8 cellular contexts compared by ENCODE assay signal in the genomic region with DNA sequence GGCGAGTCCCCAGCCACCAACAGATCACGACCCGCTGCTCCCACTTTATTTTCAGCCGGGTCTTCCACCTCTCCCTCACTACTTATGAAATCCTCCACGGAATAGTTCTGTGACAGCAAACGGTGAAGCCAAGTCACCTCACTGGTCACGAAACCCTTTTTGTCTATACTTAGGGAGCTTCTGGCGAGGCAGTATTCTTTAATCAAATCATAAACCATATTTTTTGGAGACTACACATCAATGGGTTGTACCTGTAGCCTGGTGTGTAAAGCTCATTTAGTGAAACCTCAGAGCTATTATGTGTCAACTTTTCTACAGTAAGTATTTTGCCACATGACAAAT. TPM values are rescaled to one million over a fixed set of nuclear protein-coding genes. Genes with fewer than 3 reads are reported as not detected.
A peak's percentile ranks its signal among the peaks of the same experiment; 100 is the strongest.
DNase-seq lines count a peak whose midpoint lies in the region; TF ChIP-seq lines count a peak whose summit lies in the region.

No MANE protein-coding gene starts in this region.

- H3K27ac ChIP-seq in RWPE1 (peak overlapping the region; percentile 97), sigmoid colon (peak overlapping the region; percentile 92 to 97 (median 96))

- BruUV-seq in Caco-2 (replicated peaks; lab: Mats Ljungman, UMichigan) = TSS peak; percentile 59

- peak overlapping the region; percentile 69 for H3K4me3 ChIP-seq in Caco-2 (ENCODE audit: low read depth, low read length)
- H3K4me3 ChIP-seq in foreskin fibroblast (ENCODE audit: low read depth in 1 of 2, low read length in 2 of 2) = peak overlapping the region; percentile 86
- peak overlapping the region; percentile 63 to 76 (median 71) for H3K4me3 ChIP-seq in sigmoid colon

- no peak for TF ChIP-seq EP300 in sigmoid colon (IDR thresholded peaks at IDR 0.05)

- no peak for TF ChIP-seq CTCF in Caco-2 (IDR thresholded peaks at IDR 0.05; ENCODE audit: insufficient read depth in 1 of 2, low read depth in 1 of 2, low read length in 1 of 2, severe bottlenecking in 1 of 2, unreplicated experiment in 1 of 2)
- TF ChIP-seq CTCF in RWPE1 (conservative IDR thresholded peaks at IDR 0.05; ENCODE audit: low read depth) = no peak
- TF ChIP-seq CTCF in foreskin fibroblast (IDR thresholded peaks at IDR 0.05; ENCODE audit: low read depth, low read length) = no peak
- TF ChIP-seq CTCF in sigmoid colon (IDR thresholded peaks at IDR 0.05) = no peak
- TF ChIP-seq CTCF in endothelial cell (IDR thresholded peaks at IDR 0.05; ENCODE audit: unreplicated experiment) = no peak

- no peaks in the 10 kb centered on the region for H3K9me3 Mint-ChIP-seq in Caco-2 (ENCODE audit: unreplicated experiment)
- H3K9me3 Mint-ChIP-seq in endothelial cell (ENCODE audit: unreplicated experiment) = no peaks in the 10 kb centered on the region

- no peak for DNase-seq in Caco-2
- no peak for DNase-seq in RWPE1 (ENCODE audit: low spot score)
- DNase-seq in foreskin fibroblast = no peak
- DNase-seq in sigmoid colon = no peak
- no peak for DNase-seq in NCI-H146 (lab: John Stamatoyannopoulos, UW)
- no peak for DNase-seq in G401 (ENCODE audit: low spot score)
- DNase-seq in endothelial cell (ENCODE audit: low spot score) = no peak
- no peak for DNase-seq in cerebellum (ENCODE audit: low spot score)

- H3K9me3 ChIP-seq in Caco-2 (no peaks in the 10 kb centered on the region), sigmoid colon (no peaks in the 10 kb centered on the region)

- H3K4me1 Mint-ChIP-seq in Caco-2 (ENCODE audit: low read depth, unreplicated experiment) = no peaks in the 10 kb centered on the region
- H3K4me1 Mint-ChIP-seq in endothelial cell (ENCODE audit: unreplicated experiment) = peaks cover 13% of the 10 kb centered on the region

- 0% methylated on average over 8 of the region's 8 CpGs for WGBS in sigmoid colon, 2 donors

- H3K27me3 ChIP-seq in Caco-2 (replicated peaks; ENCODE audit: control insufficient read depth, insufficient read depth, low read length) (no peaks in the 10 kb centered on the region), sigmoid colon (no peaks in the 10 kb centered on the region)

- H3K27ac Mint-ChIP-seq in Caco-2 (ENCODE audit: unreplicated experiment) (no peak overlapping the region), endothelial cell (ENCODE audit: unreplicated experiment) (no peak overlapping the region)

- H3K36me3 Mint-ChIP-seq in Caco-2 (ENCODE audit: insufficient read depth, unreplicated experiment) (peaks cover 24% of the 10 kb centered on the region), endothelial cell (ENCODE audit: low read depth, unreplicated experiment) (peaks cover 4% of the 10 kb centered on the region)

- intact Hi-C loops in Caco-2 (cut with micrococcal nuclease; ENCODE audit: unreplicated experiment) = loop anchor here (1.0 kb wide), 1 partner anchor 388 kb away; no protein-coding TSS in a partner anchor
- intact Hi-C loops in sigmoid colon (cut with DNase I) = loop anchor here (5.0 to 10.0 kb wide), 3 partner anchors 954 to 1689 kb away; partner anchors contain the start of genes METAP1, PPP3CA and RAP1GDS1

- H3K27me3 Mint-ChIP-seq in Caco-2 (ENCODE audit: insufficient read depth, unreplicated experiment) (no peaks in the 10 kb centered on the region), endothelial cell (ENCODE audit: unreplicated experiment) (peaks cover 4% of the 10 kb centered on the region)

- POLR2A ChIA-PET in Caco-2 (lab: Charles Lee) = interaction anchor here (0.5 to 1.4 kb wide), 6 partner anchors 39 to 223 kb away, joined by 3 to 7 read pairs (median 3); partner anchors contain the start of gene LAMTOR3
- POLR2A ChIA-PET in RWPE1 (lab: Yijun Ruan, JAX; ENCODE audit: low non-redundant PET) = interaction anchor here (0.6 kb wide), 1 partner anchor 1698 kb away, joined by 3 read pairs; no protein-coding TSS in a partner anchor

- H3K36me3 ChIP-seq in Caco-2 (ENCODE audit: control insufficient read depth, insufficient read depth, low read length) (no peaks in the 10 kb centered on the region), sigmoid colon (no peaks in the 10 kb centered on the region)

- CTCF ChIA-PET in Caco-2 (lab: Charles Lee) = interaction anchor here (1.2 kb wide), 1 partner anchor 57 kb away, joined by 3 read pairs; the partner anchor contains the start of gene LAMTOR3
- CTCF ChIA-PET in RWPE1 (lab: Yijun Ruan, JAX) = interaction anchor here (0.6 to 1.3 kb wide), 2 partner anchors 47 to 392 kb away, joined by 3 read pairs; no protein-coding TSS in a partner anchor

- H3K4me3 Mint-ChIP-seq in Caco-2 (ENCODE audit: unreplicated experiment) = no peak overlapping the region
- no peak overlapping the region for H3K4me3 Mint-ChIP-seq in endothelial cell (ENCODE audit: unreplicated experiment)

- H3K4me1 ChIP-seq in Caco-2 (peaks cover 16% of the 10 kb centered on the region; the same call in 1 of the 2 replicates), sigmoid colon (peaks cover 0 to 30% (median 24%) of the 10 kb centered on the region in 4 donors)

- TF ChIP-seq POLR2A in sigmoid colon (IDR thresholded peaks at IDR 0.05) = no peak

- in situ Hi-C loops in G401 (cut with HindIII; ENCODE audit: low sequenced_read_pairs) = no loop called here

RNA-seq across cellular contexts. Expression of gene H2AZ1, which starts 0.8 kb away (rescaled TPM):
- total RNA-seq in Caco-2 (2022) = 430 and 457 TPM in 2 replicates
- total RNA-seq in sigmoid colon = 100 to 1,000 TPM; 236 to 621 (median 353) TPM
- 100 to 1,000 TPM; 175 to 543 (median 421) TPM for polyA plus RNA-seq in sigmoid colon
- total RNA-seq in G401 (2014; rRNA removed; shearing (Covaris generic)) = 715 and 727 TPM in 2 replicates
- total RNA-seq in endothelial cell (ENCODE audit: unreplicated experiment) = 318 TPM
- 121 TPM for total RNA-seq in cerebellum

RNA-seq across cellular contexts. Expression of gene DNAJB14, which starts 4.5 kb away (rescaled TPM):
- total RNA-seq in Caco-2 (2022) = 32.7 and 37.3 TPM in 2 replicates
- total RNA-seq in sigmoid colon = 10 to 100 TPM; 31.4 to 53.9 (median 41.0) TPM
- 10 to 100 TPM in 2 of 3 donors, 1 to 10 TPM in 1; 9.0 to 19.1 (median 10.2) TPM for polyA plus RNA-seq in sigmoid colon
- 18.0 and 36.8 TPM in 2 replicates for total RNA-seq in G401 (2014; rRNA removed; shearing (Covaris generic))
- 55.2 TPM for total RNA-seq in endothelial cell (ENCODE audit: unreplicated experiment)
- total RNA-seq in cerebellum = 69.6 TPM

RNA-seq across cellular contexts. Expression of gene LAMTOR3, which starts 56.7 kb away (rescaled TPM):
- total RNA-seq in Caco-2 (2022) = 33.6 and 34.0 TPM in 2 replicates
- total RNA-seq in sigmoid colon = 10 to 100 TPM; 36.6 to 77.2 (median 62.2) TPM
- 100 to 1,000 TPM in 2 of 3 donors, 10 to 100 TPM in 1; 54.6 to 201 (median 108) TPM for polyA plus RNA-seq in sigmoid colon
- total RNA-seq in G401 (2014; rRNA removed; shearing (Covaris generic)) = 53.4 and 56.5 TPM in 2 replicates
- 41.8 TPM for total RNA-seq in endothelial cell (ENCODE audit: unreplicated experiment)
- 56.4 TPM for total RNA-seq in cerebellum
